ENCODE assay signal across 7 cellular contexts in the genomic region with DNA sequence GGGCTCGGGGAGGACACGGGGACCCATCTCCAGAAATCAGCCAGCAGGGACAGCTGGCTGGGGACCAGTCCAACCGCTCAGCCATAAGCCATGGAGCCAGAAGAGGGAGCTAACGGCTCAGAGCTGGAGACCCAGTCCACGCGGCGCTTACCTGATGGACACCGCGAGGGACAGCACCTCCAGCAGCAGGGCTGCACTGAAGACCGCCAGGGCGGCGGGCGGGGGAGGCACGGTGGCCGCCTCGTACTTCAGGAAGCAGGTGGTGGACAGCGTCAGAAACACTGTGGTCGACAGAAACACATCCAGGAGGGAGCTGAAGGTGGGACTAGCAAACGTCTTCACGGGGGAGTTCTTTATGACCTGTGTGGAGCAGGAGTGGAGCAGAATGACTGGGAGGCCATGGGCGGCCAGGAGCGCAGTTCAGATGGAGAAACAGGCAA.
DNase-seq lines count a peak whose midpoint lies in the region; TF ChIP-seq lines count a peak whose summit lies in the region.

No MANE protein-coding gene starts in this region.

- H3K27me3 ChIP-seq in tibial nerve, result no peaks in the 10 kb centered on the region

- TF ChIP-seq CTCF in GM12874 (IDR thresholded peaks at IDR 0.05; ENCODE audit: insufficient read depth, low read depth, low read length), result peak; percentile 44
- peak; percentile 80 for TF ChIP-seq CTCF in epithelial cell of proximal tubule (conservative IDR thresholded peaks at IDR 0.05; ENCODE audit: low read depth, low read length)
- peak; percentile 40 to 80 (median 61) for TF ChIP-seq CTCF in tibial nerve (IDR thresholded peaks at IDR 0.05)

- no peaks in the 10 kb centered on the region for H3K36me3 Mint-ChIP-seq in activated CD4-positive, alpha-beta memory T cell treated with anti-CD3 and anti-CD28 coated beads, Interleukin-2, amount 10 ng/mL, durations not matched to agents 7 days and 5 days (ENCODE audit: low read depth)

- H3K27me3 Mint-ChIP-seq in activated CD4-positive, alpha-beta memory T cell treated with anti-CD3 and anti-CD28 coated beads, Interleukin-2, amount 10 ng/mL, durations not matched to agents 7 days and 5 days, result no peaks in the 10 kb centered on the region

- no peaks in the 10 kb centered on the region for H3K4me1 Mint-ChIP-seq in activated CD4-positive, alpha-beta memory T cell treated with anti-CD3 and anti-CD28 coated beads, Interleukin-2, amount 10 ng/mL, durations not matched to agents 7 days and 5 days

- peaks cover 0 to 23% (median 0%) of the 10 kb centered on the region in 4 donors for H3K4me1 ChIP-seq in tibial nerve

- H3K9me3 ChIP-seq in tibial nerve, result no peaks in the 10 kb centered on the region

- H3K36me3 ChIP-seq in tibial nerve, result peaks cover 0 to 56% (median 0%) of the 10 kb centered on the region in 3 donors

- H3K9me3 Mint-ChIP-seq in activated CD4-positive, alpha-beta memory T cell treated with anti-CD3 and anti-CD28 coated beads, Interleukin-2, amount 10 ng/mL, durations not matched to agents 7 days and 5 days, result no peaks in the 10 kb centered on the region

- no peak overlapping the region for H3K4me3 Mint-ChIP-seq in activated CD4-positive, alpha-beta memory T cell treated with anti-CD3 and anti-CD28 coated beads, Interleukin-2, amount 10 ng/mL, durations not matched to agents 7 days and 5 days

- POLR2A ChIA-PET in activated CD4-positive, alpha-beta memory T cell treated with anti-CD3 and anti-CD28 coated beads, Interleukin-2, amount 10 ng/mL, durations not matched to agents 7 days and 5 days (lab: Charles Lee), result no interaction called here

- TF ChIP-seq EP300 in tibial nerve (IDR thresholded peaks at IDR 0.05), result no peak

- no peak for TF ChIP-seq POLR2A in tibial nerve (IDR thresholded peaks at IDR 0.05)

- peak; percentile 86 for DNase-seq in NCI-H2227 (lab: John Stamatoyannopoulos, UW; ENCODE audit: unreplicated experiment)
- peak; percentile 54 for DNase-seq in activated CD4-positive, alpha-beta memory T cell treated with anti-CD3 and anti-CD28 coated beads, Interleukin-2, amount 10 ng/mL, durations not matched to agents 7 days and 5 days
- DNase-seq in epithelial cell of proximal tubule (ENCODE audit: low read depth), result no peak
- peak; percentile 42 for DNase-seq in myocyte (ENCODE audit: low read depth)
- peak; percentile 42 to 68 for DNase-seq in tibial nerve (ENCODE audit: low spot score in 2 of 2)
- DNase-seq in NOMO-1 treated with dmso at 0.1 percent for 144 hours (lab: John Stamatoyannopoulos, UW; ENCODE audit: unreplicated experiment), result no peak

- H3K4me3 ChIP-seq in epithelial cell of proximal tubule (ENCODE audit: low read depth, low read length), result no peak overlapping the region
- H3K4me3 ChIP-seq in tibial nerve, result no peak overlapping the region

- H3K27ac Mint-ChIP-seq in activated CD4-positive, alpha-beta memory T cell treated with anti-CD3 and anti-CD28 coated beads, Interleukin-2, amount 10 ng/mL, durations not matched to agents 7 days and 5 days, result no peak overlapping the region

- H3K27ac ChIP-seq in tibial nerve, result peak overlapping the region in 1 of 4 donors; percentile 12

- WGBS in tibial nerve, 2 donors, result 21 to 32% methylated on average over 18 to 21 of the region's 22 CpGs

- CTCF ChIA-PET in activated CD4-positive, alpha-beta memory T cell treated with anti-CD3 and anti-CD28 coated beads, Interleukin-2, amount 10 ng/mL, durations not matched to agents 7 days and 5 days (lab: Charles Lee), result interaction anchor here (0.8 to 4.2 kb wide), 6 partner anchors 15 to 345 kb away, joined by 3 to 43 read pairs (median 4); no protein-coding TSS in a partner anchor

Comparison
In these comparisons a context has a peak if more than half of its experiments do, and no peak if none do; other contexts are left out.
1. DNase-seq: peak in NCI-H2227 (single experiment), activated CD4-positive, alpha-beta memory T cell treated with anti-CD3 and anti-CD28 coated beads, Interleukin-2, amount 10 ng/mL, durations not matched to agents 7 days and 5 days (single experiment), myocyte (single experiment) and tibial nerve (2 of 2); none in epithelial cell of proximal tubule (single experiment) and NOMO-1 treated with dmso at 0.1 percent for 144 hours (single experiment).
2. Peak in every context shown above with its lines, with median percentiles within 50 percentile points of each other: CTCF ChIP-seq.